15 cellular contexts compared by ENCODE assay signal in genomic region chr6:84411060-84411629, GRCh38.
DNase-seq lines count a peak whose midpoint lies in the region; FAIRE-seq and TF ChIP-seq lines count a peak whose summit lies in the region.
"Had no signal": no experiment of that assay in that cellular context is flagged by ENCODE, and none has a peak within 500 bp of the region (broad histone marks: within the 10 kb centered on the region; RNA-seq: fewer than 3 reads in every experiment).

No MANE protein-coding gene starts in this region.

- no peak for TF ChIP-seq CTCF in breast epithelium (IDR thresholded peaks at IDR 0.05)

- CTCF ChIA-PET in activated CD4-positive, alpha-beta memory T cell treated with anti-CD3 and anti-CD28 coated beads, Interleukin-2, amount 10 ng/mL, durations not matched to agents 7 days and 5 days (lab: Charles Lee) = no interaction called here

- no peaks in the 10 kb centered on the region for H3K9me3 Mint-ChIP-seq in activated CD4-positive, alpha-beta memory T cell treated with anti-CD3 and anti-CD28 coated beads, Interleukin-2, amount 10 ng/mL, durations not matched to agents 7 days and 5 days

- intact Hi-C loops in breast epithelium (cut with DNase I; ENCODE audit: low total_unique reads) = no loop called here

- H3K36me3 Mint-ChIP-seq in activated CD4-positive, alpha-beta memory T cell treated with anti-CD3 and anti-CD28 coated beads, Interleukin-2, amount 10 ng/mL, durations not matched to agents 7 days and 5 days (ENCODE audit: low read depth) = no peaks in the 10 kb centered on the region

- no peaks in the 10 kb centered on the region for H3K4me1 ChIP-seq in breast epithelium

- H3K4me1 Mint-ChIP-seq in activated CD4-positive, alpha-beta memory T cell treated with anti-CD3 and anti-CD28 coated beads, Interleukin-2, amount 10 ng/mL, durations not matched to agents 7 days and 5 days = no peaks in the 10 kb centered on the region

- DNase-seq in NCI-H2107 treated with DMSO at 0.1 percent for 48 hours (lab: John Stamatoyannopoulos, UW; ENCODE audit: unreplicated experiment) (peak; percentile 75), NCI-H2107 (lab: John Stamatoyannopoulos, UW) (no peak), NCI-H69 (lab: John Stamatoyannopoulos, UW) (peak; percentile 94), fibroblast of gingiva (ENCODE audit: low read depth) (peak; percentile 82), urothelium cell line (ENCODE audit: low spot score) (peak; percentile 2), activated gamma-delta T cell (lab: John Stamatoyannopoulos, UW) (no peak), breast epithelium (ENCODE audit: low spot score in 2 of 2) (no peak)
- no peak for DNase-seq in activated CD4-positive, alpha-beta memory T cell treated with anti-CD3 and anti-CD28 coated beads, Interleukin-2, amount 10 ng/mL, durations not matched to agents 7 days and 5 days
- DNase-seq: 8988T; activated CD4-positive, alpha-beta T cell treated with anti-CD3 and anti-CD28 coated beads for 1 hour; activated effector memory CD4-positive, alpha-beta T cell treated with anti-CD3 and anti-CD28 coated beads, Interleukin-2, amount 50 U/mL, for 16 hours; hypothalamus; stimulated activated CD4-positive, alpha-beta T cell treated with anti-CD3 and anti-CD28 coated beads, Interleukin-4, amount 100 ng/mL, for 4 hours had no signal

- no peaks in the 10 kb centered on the region for H3K27me3 Mint-ChIP-seq in activated CD4-positive, alpha-beta memory T cell treated with anti-CD3 and anti-CD28 coated beads, Interleukin-2, amount 10 ng/mL, durations not matched to agents 7 days and 5 days

- H3K36me3 ChIP-seq in breast epithelium = no peaks in the 10 kb centered on the region

- H3K9me3 ChIP-seq in breast epithelium = no peaks in the 10 kb centered on the region

- H3K27ac ChIP-seq in breast epithelium = no peak overlapping the region
- H3K27ac ChIP-seq: SK-N-MC had no signal

- H3K4me3 ChIP-seq in breast epithelium = no peak overlapping the region
- H3K4me3 ChIP-seq: SK-N-MC had no signal

- H3K27me3 ChIP-seq in breast epithelium = no peaks in the 10 kb centered on the region

- no peak for FAIRE-seq in urothelium cell line (lab: Jason Lieb, UNC)
- FAIRE-seq: D721Med had no signal

- POLR2A ChIA-PET in activated CD4-positive, alpha-beta memory T cell treated with anti-CD3 and anti-CD28 coated beads, Interleukin-2, amount 10 ng/mL, durations not matched to agents 7 days and 5 days (lab: Charles Lee) = no interaction called here

- no peak overlapping the region for H3K27ac Mint-ChIP-seq in activated CD4-positive, alpha-beta memory T cell treated with anti-CD3 and anti-CD28 coated beads, Interleukin-2, amount 10 ng/mL, durations not matched to agents 7 days and 5 days

- H3K4me3 Mint-ChIP-seq in activated CD4-positive, alpha-beta memory T cell treated with anti-CD3 and anti-CD28 coated beads, Interleukin-2, amount 10 ng/mL, durations not matched to agents 7 days and 5 days = no peak overlapping the region

- TF ChIP-seq POLR2A in breast epithelium (IDR thresholded peaks at IDR 0.05) = no peak

Comparison
In these comparisons a context has a peak if more than half of its experiments do, and no peak if none do; other contexts are left out.
1. DNase-seq: peak in NCI-H2107 treated with DMSO at 0.1 percent for 48 hours (single experiment), NCI-H69 (single experiment), fibroblast of gingiva (single experiment) and urothelium cell line (single experiment); none in NCI-H2107 (single experiment), activated CD4-positive, alpha-beta memory T cell treated with anti-CD3 and anti-CD28 coated beads, Interleukin-2, amount 10 ng/mL, durations not matched to agents 7 days and 5 days (single experiment), activated gamma-delta T cell (single experiment) and breast epithelium (0 of 2).